1 cellular context compared by ENCODE assay signal in genomic region chr4:155888171-155888570, GRCh38.
TF ChIP-seq lines count a peak whose summit lies in the region.

No MANE protein-coding gene starts in this region.

TF ChIP-seq in IMR-90, 13 proteins besides CTCF, POLR2A, EP300 and RAD21 (continued from another document):
- TF ChIP-seq MXI1 (IDR thresholded peaks at IDR 0.05; ENCODE audit: borderline replicate concordance, low read depth, low read length) = no peak
